ENCODE assay signal across 11 cellular contexts in genomic region chr1:86616871-86617270, GRCh38.
DNase-seq lines count a peak whose midpoint lies in the region; ATAC-seq and TF ChIP-seq lines count a peak whose summit lies in the region.
"Had no signal": no experiment of that assay in that cellular context is flagged by ENCODE, and none has a peak within 500 bp of the region (broad histone marks: within the 10 kb centered on the region; RNA-seq: fewer than 3 reads in every experiment).

No MANE protein-coding gene starts in this region.

- no peaks in the 10 kb centered on the region for H3K36me3 ChIP-seq in mammary epithelial cell (ENCODE audit: insufficient read depth, low read length)
- H3K36me3 ChIP-seq in osteoblast (ENCODE audit: insufficient read depth, low read length): no peaks in the 10 kb centered on the region
- no peaks in the 10 kb centered on the region for H3K36me3 ChIP-seq in smooth muscle cell (ENCODE audit: low read depth)

- H3K4me1 ChIP-seq in mammary epithelial cell (ENCODE audit: insufficient read depth, low read length) (no peaks in the 10 kb centered on the region), osteoblast (ENCODE audit: insufficient read depth, low read length) (no peaks in the 10 kb centered on the region), smooth muscle cell (ENCODE audit: low read depth) (no peaks in the 10 kb centered on the region)
- H3K4me1 ChIP-seq: parathyroid adenoma had no signal

- H3K27ac ChIP-seq in mammary epithelial cell (ENCODE audit: insufficient read depth, low read depth, low read length) (no peak overlapping the region), osteoblast (ENCODE audit: low read depth, low read length) (no peak overlapping the region), smooth muscle cell (ENCODE audit: low read depth) (no peak overlapping the region)
- H3K27ac ChIP-seq: dorsolateral prefrontal cortex, parathyroid adenoma had no signal

- H4K20me1 ChIP-seq in mammary epithelial cell (ENCODE audit: insufficient read depth, low read length) (no peaks in the 10 kb centered on the region), osteoblast (ENCODE audit: insufficient read depth, low read length) (no peaks in the 10 kb centered on the region), smooth muscle cell (ENCODE audit: low read depth) (no peaks in the 10 kb centered on the region)

- dilution Hi-C loops in mammary epithelial cell (cut with HindIII; ENCODE audit: low sequenced_read_pairs): no loop called here

- no peak for TF ChIP-seq CTCF in mammary epithelial cell (conservative IDR thresholded peaks at IDR 0.05 in 1 of 2, IDR thresholded peaks at IDR 0.05 in 1 of 2; ENCODE audit: extremely low read depth in 1 of 2, insufficient read depth in 1 of 2, low read depth in 1 of 2, low read length in 2 of 2)
- no peak for TF ChIP-seq CTCF in osteoblast (IDR thresholded peaks at IDR 0.05; ENCODE audit: extremely low read depth, low read depth, low read length)
- no peak for TF ChIP-seq CTCF in smooth muscle cell (IDR thresholded peaks at IDR 0.05; ENCODE audit: borderline replicate concordance, insufficient read depth, poor library complexity, severe bottlenecking)

- H2AFZ ChIP-seq in mammary epithelial cell (ENCODE audit: low read depth, low read length) (peak overlapping the region; percentile 73), osteoblast (ENCODE audit: low read length) (no peak overlapping the region), smooth muscle cell (ENCODE audit: low read depth) (no peak overlapping the region)
- H2AFZ ChIP-seq: parathyroid adenoma had no signal

- H3F3A ChIP-seq in smooth muscle cell (ENCODE audit: low read depth): no peaks in the 10 kb centered on the region

- H3K27me3 ChIP-seq in mammary epithelial cell (ENCODE audit: insufficient read depth, low read length) (no peaks in the 10 kb centered on the region), osteoblast (ENCODE audit: insufficient read depth, low read length) (peaks cover 5% of the 10 kb centered on the region), smooth muscle cell (ENCODE audit: low read depth) (no peaks in the 10 kb centered on the region)

- H3K4me3 ChIP-seq in mammary epithelial cell (replicated peaks in 1 of 3; ENCODE audit: insufficient read depth in 1 of 3, low read depth in 2 of 3, low read length in 3 of 3): no peak overlapping the region
- no peak overlapping the region for H3K4me3 ChIP-seq in osteoblast (ENCODE audit: insufficient read depth, low read length)
- H3K4me3 ChIP-seq in smooth muscle cell: no peak overlapping the region
- H3K4me3 ChIP-seq: dorsolateral prefrontal cortex had no signal

- H3K9me3 ChIP-seq in mammary epithelial cell (replicated peaks; ENCODE audit: insufficient read depth, low read length) (peaks cover 8% of the 10 kb centered on the region), osteoblast (ENCODE audit: low read depth, low read length) (no peaks in the 10 kb centered on the region), smooth muscle cell (replicated peaks; ENCODE audit: low read depth) (no peaks in the 10 kb centered on the region)

- no peak overlapping the region for H3K9ac ChIP-seq in mammary epithelial cell (ENCODE audit: insufficient read depth, low read length)
- H3K9ac ChIP-seq in smooth muscle cell (ENCODE audit: low read depth): no peak overlapping the region
- H3K9ac ChIP-seq: parathyroid adenoma had no signal

- H3K4me2 ChIP-seq in mammary epithelial cell (ENCODE audit: insufficient read depth, low read depth, low read length) (no peak overlapping the region), osteoblast (ENCODE audit: insufficient read depth, low read length) (no peak overlapping the region), smooth muscle cell (no peak overlapping the region)

- CTCF ChIA-PET in mammary epithelial cell (lab: Charles Lee; ENCODE audit: low non-redundant PET): no interaction called here

- DNase-seq in GDM1 (lab: John Stamatoyannopoulos, UW): peak; percentile 69
- DNase-seq in mammary epithelial cell: peak; percentile 70
- no peak for DNase-seq in activated gamma-delta T cell (lab: John Stamatoyannopoulos, UW)
- no peak for DNase-seq in NK-92 treated with Interleukin-12 subunit alpha and Interleukin-12 subunit beta, amount 100 ng/mL, for 24 hours (lab: John Stamatoyannopoulos, UW)
- no peak for DNase-seq in osteoblast (ENCODE audit: insufficient read length, low spot score, missing footprints)
- DNase-seq in smooth muscle cell (lab: John Stamatoyannopoulos, UW; ENCODE audit: unreplicated experiment): no peak
- DNase-seq: dorsolateral prefrontal cortex had no signal

- intact Hi-C loops in mammary epithelial cell (cut with micrococcal nuclease): no loop called here

- in situ Hi-C loops in mammary epithelial cell (cut with MboI; ENCODE audit: low sequenced_read_pairs in 2 of 2): no loop called here

- 91% methylated on average over 1 of the region's 1 CpG for WGBS in mammary epithelial cell (ENCODE audit: low coverage, missing lambda C conversion rate)
- WGBS in smooth muscle cell (ENCODE audit: low lambda C conversion rate): 82% methylated on average over 1 of the region's 1 CpG

- no TSS peak for BruUV-seq in mammary epithelial cell (replicated peaks; lab: Mats Ljungman, UMichigan)

- H3K79me2 ChIP-seq in mammary epithelial cell (ENCODE audit: insufficient read depth, low read length): no peaks in the 10 kb centered on the region
- H3K79me2 ChIP-seq in osteoblast (ENCODE audit: insufficient read depth, low read length): no peaks in the 10 kb centered on the region
- no peaks in the 10 kb centered on the region for H3K79me2 ChIP-seq in smooth muscle cell (ENCODE audit: low read depth)
- H3K79me2 ChIP-seq: parathyroid adenoma had no signal

- peak; percentile 100 for ATAC-seq in GM21360 (IDR thresholded peaks at IDR 0.05; ENCODE audit: unreplicated experiment)
- peak; percentile 98 for ATAC-seq in HG03439 (IDR thresholded peaks at IDR 0.05; ENCODE audit: unreplicated experiment)
- ATAC-seq: Panc1 had no signal

Comparison
In these comparisons a context has a peak if more than half of its experiments do, and no peak if none do; other contexts are left out.
1. DNase-seq: peak in GDM1 (single experiment) and mammary epithelial cell (single experiment); none in activated gamma-delta T cell (single experiment), NK-92 treated with Interleukin-12 subunit alpha and Interleukin-12 subunit beta, amount 100 ng/mL, for 24 hours (single experiment), osteoblast (single experiment) and smooth muscle cell (single experiment).